8 cellular contexts compared by ENCODE assay signal in the genomic region with DNA sequence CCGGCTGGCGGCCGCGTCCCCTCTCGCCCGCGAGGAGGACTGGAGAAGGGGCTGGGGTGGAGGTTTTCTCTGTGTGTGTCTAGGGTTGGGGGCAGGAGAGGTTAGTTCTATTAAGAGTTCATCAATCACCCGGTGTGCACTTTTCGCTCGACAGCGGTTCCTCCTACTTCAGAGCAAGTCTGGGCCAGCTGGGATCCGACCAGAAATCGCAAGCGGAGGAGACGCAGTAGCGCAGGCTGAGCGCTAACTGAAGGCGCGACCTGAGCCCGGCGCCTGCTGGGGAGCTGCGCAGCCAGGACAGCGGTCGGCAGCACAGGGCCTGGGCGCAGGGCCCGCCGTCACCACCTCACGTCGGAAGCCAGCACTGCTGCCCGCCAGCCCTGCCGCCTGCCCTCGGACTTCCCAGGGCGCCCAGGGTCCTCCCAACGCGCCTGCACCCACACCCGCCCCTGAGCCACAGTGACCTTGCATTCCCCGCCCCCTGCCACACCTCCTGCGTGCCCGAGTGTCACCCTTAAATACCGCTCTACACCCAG. TPM values are rescaled to one million over a fixed set of nuclear protein-coding genes. Genes with fewer than 3 reads are reported as not detected.
A peak's percentile ranks its signal among the peaks of the same experiment; 100 is the strongest.
DNase-seq lines count a peak whose midpoint lies in the region; ATAC-seq, FAIRE-seq and TF ChIP-seq lines count a peak whose summit lies in the region.

No MANE protein-coding gene starts in this region.

- ATAC-seq in upper lobe of right lung: peak; percentile 69

- H3K9ac ChIP-seq in SK-N-MC (ENCODE audit: insufficient read length): no peak overlapping the region
- no peak overlapping the region for H3K9ac ChIP-seq in keratinocyte (ENCODE audit: control insufficient read depth, extremely low read depth, insufficient read depth, low read length)

- no peaks in the 10 kb centered on the region for H3K79me2 ChIP-seq in keratinocyte (ENCODE audit: control insufficient read depth, insufficient read depth, low read length)

- no peak overlapping the region for H2AFZ ChIP-seq in keratinocyte (ENCODE audit: control insufficient read depth, low read length)

- intact Hi-C loops in cardiac septum (cut with DNase I) (no loop called here), upper lobe of right lung (cut with DNase I) (no loop called here)

- peaks cover 2% of the 10 kb centered on the region for H4K20me1 ChIP-seq in keratinocyte (ENCODE audit: control insufficient read depth, extremely low read depth, insufficient read depth, low read length)

- no peaks in the 10 kb centered on the region for H3K9me3 ChIP-seq in cardiac muscle cell (ENCODE audit: low read depth)
- no peaks in the 10 kb centered on the region for H3K9me3 ChIP-seq in SK-N-MC (ENCODE audit: low read depth, low read length)
- H3K9me3 ChIP-seq in keratinocyte (ENCODE audit: control insufficient read depth, low read depth, low read length): no peaks in the 10 kb centered on the region
- H3K9me3 ChIP-seq in upper lobe of right lung: no peaks in the 10 kb centered on the region

- no peak for FAIRE-seq in keratinocyte (lab: Jason Lieb, UNC)

- H3K4me3 ChIP-seq in cardiac muscle cell (peak overlapping the region; percentile 37), SK-N-MC (peak overlapping the region; percentile 34; the same call in 1 of the 2 replicates), keratinocyte (ENCODE audit: control insufficient read depth in 2 of 3, extremely low read depth in 1 of 3, insufficient read depth in 2 of 3, low read depth in 1 of 3, low read length in 3 of 3) (peak overlapping the region; percentile 22 to 54 (median 28)), upper lobe of right lung (peak overlapping the region; percentile 26)

- TF ChIP-seq CTCF in cardiac muscle cell (IDR thresholded peaks at IDR 0.05; ENCODE audit: low read depth, low read length): no peak
- TF ChIP-seq CTCF in keratinocyte (optimal IDR thresholded peaks at IDR 0.05 in 1 of 3, IDR thresholded peaks at IDR 0.05 in 1 of 3, conservative IDR thresholded peaks at IDR 0.05 in 1 of 3; ENCODE audit: extremely low read depth in 1 of 3, insufficient read depth in 2 of 3, low read length in 3 of 3): no peak
- no peak for TF ChIP-seq CTCF in upper lobe of right lung (IDR thresholded peaks at IDR 0.05)

- DNase-seq in cardiac muscle cell (ENCODE audit: low read depth in 1 of 2, low spot score in 1 of 2): peak; percentile 21 to 43
- no peak for DNase-seq in cardiac septum (ENCODE audit: low spot score)
- no peak for DNase-seq in SK-N-MC (ENCODE audit: low read depth, low spot score)
- peak; percentile 5 for DNase-seq in keratinocyte (ENCODE audit: low read depth, low spot score)
- DNase-seq in upper lobe of right lung: no peak
- no peak for DNase-seq in OCI-M1 (lab: John Stamatoyannopoulos, UW)
- DNase-seq in activated gamma-delta T cell treated with Interleukin-2 at 50 U/mL for 16 hours: no peak
- no peak for DNase-seq in stimulated activated CD4-positive, alpha-beta T cell treated with anti-CD3 and anti-CD28 coated beads, Interleukin-4, amount 100 ng/mL, for 4 hours

- H3K9me1 ChIP-seq in keratinocyte (ENCODE audit: control insufficient read depth, extremely low read depth, insufficient read depth, low read length): no peaks in the 10 kb centered on the region

- H3K36me3 ChIP-seq in cardiac muscle cell (no peaks in the 10 kb centered on the region), SK-N-MC (ENCODE audit: insufficient read depth, low read length) (no peaks in the 10 kb centered on the region), keratinocyte (ENCODE audit: control insufficient read depth in 2 of 2, extremely low read depth in 1 of 2, insufficient read depth in 2 of 2, low read length in 2 of 2) (no peaks in the 10 kb centered on the region), upper lobe of right lung (no peaks in the 10 kb centered on the region)

- H3K27ac ChIP-seq in cardiac muscle cell (no peak overlapping the region), SK-N-MC (no peak overlapping the region), keratinocyte (ENCODE audit: control insufficient read depth, insufficient read depth, low read length) (no peak overlapping the region), upper lobe of right lung (no peak overlapping the region)

- H3K27me3 ChIP-seq in cardiac muscle cell: peaks cover 100% of the 10 kb centered on the region
- peaks cover 68% of the 10 kb centered on the region for H3K27me3 ChIP-seq in keratinocyte (ENCODE audit: control insufficient read depth, extremely low read depth, insufficient read depth, low read length)
- H3K27me3 ChIP-seq in upper lobe of right lung: peaks cover 85% of the 10 kb centered on the region

- dilution Hi-C loops in keratinocyte (cut with MboI; ENCODE audit: extremely low pct_ligation_motif_present, low sequenced_read_pairs): no loop called here

- H3K4me2 ChIP-seq in keratinocyte (ENCODE audit: control insufficient read depth, extremely low read depth, insufficient read depth, low read depth, low read length): peak overlapping the region; percentile 54

- H3K4me1 ChIP-seq in cardiac muscle cell (ENCODE audit: low read depth) (no peaks in the 10 kb centered on the region), keratinocyte (ENCODE audit: control insufficient read depth, extremely low read depth, insufficient read depth, low read length) (peaks cover 4% of the 10 kb centered on the region), upper lobe of right lung (peaks cover 8% of the 10 kb centered on the region)

RNA-seq across cellular contexts. Expression of a gene that starts 10.1 kb away (rescaled TPM):
- total RNA-seq in cardiac muscle cell (not detected in 2 replicates), cardiac septum (0.59 TPM), upper lobe of right lung (4.1 TPM)
- polyA plus RNA-seq in cardiac muscle cell (not detected in 2 replicates), keratinocyte (not detected in 3 replicates)
- not detected for polyA plus RNA-seq in keratinocyte (2011; ENCODE audit: low read depth)
- not detected in 2 replicates for polyA plus RNA-seq in keratinocyte (2011; cell fraction: cytosol; rRNA removed)
- not detected in 2 replicates for polyA plus RNA-seq in keratinocyte (2011; cell fraction: nucleus; rRNA removed)
- polyA plus RNA-seq in keratinocyte (2012; ENCODE audit: low replicate concordance): not detected in 2 replicates
- not detected in 3 replicates for polyA minus RNA-seq in keratinocyte
- polyA minus RNA-seq in keratinocyte (2011; cell fraction: cytosol; rRNA and poly(A)+ RNA removed): not detected
- polyA minus RNA-seq in keratinocyte (2011; cell fraction: nucleus; rRNA and poly(A)+ RNA removed): not detected in 2 replicates

RNA-seq across cellular contexts. Expression of a gene that starts 21.2 kb away (rescaled TPM):
- total RNA-seq in cardiac muscle cell (0.12 TPM in 1 of 2 replicates, not detected in the other), cardiac septum (1.0 TPM), upper lobe of right lung (1.7 TPM)
- polyA plus RNA-seq in cardiac muscle cell (not detected in 2 replicates), keratinocyte (not detected in 3 replicates)
- polyA plus RNA-seq in keratinocyte (2011; ENCODE audit: low read depth): not detected
- not detected in 2 replicates for polyA plus RNA-seq in keratinocyte (2011; cell fraction: cytosol; rRNA removed)
- not detected in 2 replicates for polyA plus RNA-seq in keratinocyte (2011; cell fraction: nucleus; rRNA removed)
- not detected in 2 replicates for polyA plus RNA-seq in keratinocyte (2012; ENCODE audit: low replicate concordance)
- polyA minus RNA-seq in keratinocyte: not detected in 3 replicates
- polyA minus RNA-seq in keratinocyte (2011; cell fraction: cytosol; rRNA and poly(A)+ RNA removed): not detected
- not detected in 2 replicates for polyA minus RNA-seq in keratinocyte (2011; cell fraction: nucleus; rRNA and poly(A)+ RNA removed)

RNA-seq across cellular contexts. Expression of a gene that starts 27.0 kb away (rescaled TPM):
- not detected in 2 replicates for total RNA-seq in cardiac muscle cell
- polyA plus RNA-seq in cardiac muscle cell: not detected in 2 replicates
- total RNA-seq in cardiac septum: 0.70 TPM
- polyA plus RNA-seq in keratinocyte: not detected in 3 replicates
- polyA plus RNA-seq in keratinocyte (2011; ENCODE audit: low read depth): not detected
- polyA plus RNA-seq in keratinocyte (2011; cell fraction: cytosol; rRNA removed): not detected in 2 replicates
- not detected in 2 replicates for polyA plus RNA-seq in keratinocyte (2011; cell fraction: nucleus; rRNA removed)
- polyA plus RNA-seq in keratinocyte (2012; ENCODE audit: low replicate concordance): not detected in 2 replicates
- polyA minus RNA-seq in keratinocyte: not detected in 3 replicates
- not detected for polyA minus RNA-seq in keratinocyte (2011; cell fraction: cytosol; rRNA and poly(A)+ RNA removed)
- polyA minus RNA-seq in keratinocyte (2011; cell fraction: nucleus; rRNA and poly(A)+ RNA removed): not detected in 2 replicates
- total RNA-seq in upper lobe of right lung: 0.84 TPM

RNA-seq across cellular contexts. Expression of a gene that starts 48.8 kb away (rescaled TPM):
- not detected in 2 replicates for total RNA-seq in cardiac muscle cell
- not detected in 2 replicates for polyA plus RNA-seq in cardiac muscle cell
- 1.1 TPM for total RNA-seq in cardiac septum
- polyA plus RNA-seq in keratinocyte: 0.05 TPM in 1 of 3 replicates, not detected in the others
- polyA plus RNA-seq in keratinocyte (2011; ENCODE audit: low read depth): not detected
- polyA plus RNA-seq in keratinocyte (2011; cell fraction: cytosol; rRNA removed): 0.06 TPM in 1 of 2 replicates, not detected in the other
- polyA plus RNA-seq in keratinocyte (2011; cell fraction: nucleus; rRNA removed): 0.08 TPM in 1 of 2 replicates, not detected in the other
- not detected in 2 replicates for polyA plus RNA-seq in keratinocyte (2012; ENCODE audit: low replicate concordance)
- not detected in 3 replicates for polyA minus RNA-seq in keratinocyte
- polyA minus RNA-seq in keratinocyte (2011; cell fraction: cytosol; rRNA and poly(A)+ RNA removed): not detected
- not detected in 2 replicates for polyA minus RNA-seq in keratinocyte (2011; cell fraction: nucleus; rRNA and poly(A)+ RNA removed)
- 2.6 TPM for total RNA-seq in upper lobe of right lung

RNA-seq across cellular contexts. Expression of a gene that starts 55.8 kb away (rescaled TPM):
- not detected in 2 replicates for total RNA-seq in cardiac muscle cell
- polyA plus RNA-seq in cardiac muscle cell: not detected in 2 replicates
- total RNA-seq in cardiac septum: not detected
- not detected in 3 replicates for polyA plus RNA-seq in keratinocyte
- polyA plus RNA-seq in keratinocyte (2011; ENCODE audit: low read depth): not detected
- not detected in 2 replicates for polyA plus RNA-seq in keratinocyte (2011; cell fraction: cytosol; rRNA removed)
- not detected in 2 replicates for polyA plus RNA-seq in keratinocyte (2011; cell fraction: nucleus; rRNA removed)
- polyA plus RNA-seq in keratinocyte (2012; ENCODE audit: low replicate concordance): not detected in 2 replicates
- not detected in 3 replicates for polyA minus RNA-seq in keratinocyte
- polyA minus RNA-seq in keratinocyte (2011; cell fraction: cytosol; rRNA and poly(A)+ RNA removed): not detected
- polyA minus RNA-seq in keratinocyte (2011; cell fraction: nucleus; rRNA and poly(A)+ RNA removed): not detected in 2 replicates
- total RNA-seq in upper lobe of right lung: 1.6 TPM

Comparison
In these comparisons a context has a peak if more than half of its experiments do, and no peak if none do; other contexts are left out.
1. DNase-seq: peak in cardiac muscle cell (2 of 2) and keratinocyte (single experiment); none in cardiac septum (single experiment), SK-N-MC (single experiment), upper lobe of right lung (single experiment), OCI-M1 (single experiment), activated gamma-delta T cell treated with Interleukin-2 at 50 U/mL for 16 hours (single experiment) and stimulated activated CD4-positive, alpha-beta T cell treated with anti-CD3 and anti-CD28 coated beads, Interleukin-4, amount 100 ng/mL, for 4 hours (0 of 2).
2. Peak in every context shown above with its lines, with median percentiles within 50 percentile points of each other: H3K4me3 ChIP-seq.